8 cellular contexts compared by ENCODE assay signal in the genomic region with DNA sequence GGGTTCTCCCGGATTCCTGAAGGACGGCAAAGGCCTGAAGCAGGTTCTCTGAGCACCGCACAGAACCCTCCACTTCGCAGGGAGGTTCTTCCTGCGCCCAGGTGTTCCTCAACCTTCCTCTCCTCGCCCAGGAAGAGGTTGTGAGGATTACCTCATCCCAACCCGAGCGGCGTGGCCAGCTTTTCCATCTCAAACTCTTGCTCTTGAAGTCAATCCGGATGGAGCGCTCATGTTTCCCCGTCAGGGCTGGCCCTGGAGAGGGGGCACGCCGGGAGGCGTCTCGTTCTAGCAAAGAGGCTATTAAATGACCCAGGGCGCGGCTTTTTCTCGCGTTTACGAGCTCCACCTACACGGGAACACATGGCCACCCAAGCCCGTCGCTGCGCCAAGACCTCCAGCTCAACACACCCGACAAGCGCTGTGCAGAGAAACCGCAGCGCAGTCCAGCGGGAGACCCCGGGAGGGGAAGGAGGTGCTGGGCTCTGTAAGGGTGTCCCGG. TPM values are rescaled to one million over a fixed set of nuclear protein-coding genes. Genes with fewer than 3 reads are reported as not detected.
DNase-seq lines count a peak whose midpoint lies in the region; ATAC-seq and TF ChIP-seq lines count a peak whose summit lies in the region.

No MANE protein-coding gene starts in this region.

- no peaks in the 10 kb centered on the region for H3K27me3 Mint-ChIP-seq in T-cell

- no peaks in the 10 kb centered on the region for H3K27me3 ChIP-seq in upper lobe of right lung

- no peaks in the 10 kb centered on the region for H3K9me3 Mint-ChIP-seq in T-cell

- H3K4me3 ChIP-seq in upper lobe of right lung, result peak overlapping the region; percentile 98

- CTCF ChIA-PET in T-cell (lab: Charles Lee), result interaction anchor here (0.6 to 3.0 kb wide), 8 partner anchors 15 to 203 kb away, joined by 3 to 13 read pairs (median 3); no protein-coding TSS in a partner anchor

- H3K36me3 Mint-ChIP-seq in T-cell, result peaks cover 3% of the 10 kb centered on the region

- H3K27ac ChIP-seq in upper lobe of right lung, result peak overlapping the region; percentile 95

- peak overlapping the region; percentile 93 to 95 for H3K27ac Mint-ChIP-seq in T-cell

- H3K4me3 Mint-ChIP-seq in T-cell, result peak overlapping the region; percentile 94 to 95 (median 94)

- no peaks in the 10 kb centered on the region for H3K9me3 ChIP-seq in upper lobe of right lung

- ATAC-seq in HG02884 (IDR thresholded peaks at IDR 0.05; ENCODE audit: unreplicated experiment), result peak; percentile 26
- ATAC-seq in T-cell (replicated peaks in 1 of 4), result peak in 3 of 4 experiments; percentile 23 to 39 (median 36)
- ATAC-seq in upper lobe of right lung, result peak; percentile 58

- POLR2A ChIA-PET in T-cell (lab: Charles Lee), result interaction anchor here (0.5 to 1.6 kb wide), 6 partner anchors 8 to 1857 kb away, joined by 3 to 5 read pairs (median 4); partner anchors contain the start of genes BABAM2 (in 1 of the 2) and RBKS (in 1 of the 2)

- DNase-seq in stimulated activated CD8-positive, alpha-beta memory T cell treated with anti-CD3 and anti-CD28 coated beads, Interleukin-12 subunit alpha, Interleukin-12 subunit beta, amount 100 ng/mL, for 1 hour (ENCODE audit: low read depth), result peak; percentile 9
- no peak for DNase-seq in stimulated activated CD8-positive, alpha-beta memory T cell treated with anti-CD3 and anti-CD28 coated beads, Interleukin-4, amount 100 ng/mL, for 48 hours
- DNase-seq in NCI-H146 (lab: John Stamatoyannopoulos, UW) (peak; percentile 95), T-cell (peak in 4 of 34 experiments; percentile 4 to 13 (median 8)), epidermal melanocyte (ENCODE audit: insufficient read length, low spot score) (peak; percentile 29), midbrain (lab: John Stamatoyannopoulos, UW) (peak; percentile 80), upper lobe of right lung (no peak)

- intact Hi-C loops in upper lobe of right lung (cut with DNase I), result no loop called here

- peaks cover 27% of the 10 kb centered on the region for H3K4me1 ChIP-seq in upper lobe of right lung

- H3K36me3 ChIP-seq in upper lobe of right lung, result peaks cover 7% of the 10 kb centered on the region

- peaks cover 34 to 52% (median 43%) of the 10 kb centered on the region in 3 donors for H3K4me1 Mint-ChIP-seq in T-cell

- no peak for TF ChIP-seq CTCF in upper lobe of right lung (IDR thresholded peaks at IDR 0.05)

RNA-seq across cellular contexts. Expression of gene RAB10, which starts 0.6 kb away (rescaled TPM):
- 10 to 100 TPM; 35.0 to 78.7 (median 71.2) TPM for total RNA-seq in T-cell
- 111 TPM for total RNA-seq in upper lobe of right lung

RNA-seq across cellular contexts. Expression of gene KIF3C, which starts 51.0 kb away (rescaled TPM):
- total RNA-seq in T-cell (1 to 10 TPM; 3.3 to 8.6 (median 6.9) TPM), upper lobe of right lung (6.5 TPM)

Comparison
In these comparisons a context has a peak if more than half of its experiments do, and no peak if none do; other contexts are left out.
1. DNase-seq: peak in stimulated activated CD8-positive, alpha-beta memory T cell treated with anti-CD3 and anti-CD28 coated beads, Interleukin-12 subunit alpha, Interleukin-12 subunit beta, amount 100 ng/mL, for 1 hour (single experiment), NCI-H146 (single experiment), epidermal melanocyte (single experiment) and midbrain (single experiment); none in stimulated activated CD8-positive, alpha-beta memory T cell treated with anti-CD3 and anti-CD28 coated beads, Interleukin-4, amount 100 ng/mL, for 48 hours (single experiment) and upper lobe of right lung (single experiment).
2. Peak in every context shown above with its lines, with median percentiles within 50 percentile points of each other: ATAC-seq.